In the genomic region with DNA sequence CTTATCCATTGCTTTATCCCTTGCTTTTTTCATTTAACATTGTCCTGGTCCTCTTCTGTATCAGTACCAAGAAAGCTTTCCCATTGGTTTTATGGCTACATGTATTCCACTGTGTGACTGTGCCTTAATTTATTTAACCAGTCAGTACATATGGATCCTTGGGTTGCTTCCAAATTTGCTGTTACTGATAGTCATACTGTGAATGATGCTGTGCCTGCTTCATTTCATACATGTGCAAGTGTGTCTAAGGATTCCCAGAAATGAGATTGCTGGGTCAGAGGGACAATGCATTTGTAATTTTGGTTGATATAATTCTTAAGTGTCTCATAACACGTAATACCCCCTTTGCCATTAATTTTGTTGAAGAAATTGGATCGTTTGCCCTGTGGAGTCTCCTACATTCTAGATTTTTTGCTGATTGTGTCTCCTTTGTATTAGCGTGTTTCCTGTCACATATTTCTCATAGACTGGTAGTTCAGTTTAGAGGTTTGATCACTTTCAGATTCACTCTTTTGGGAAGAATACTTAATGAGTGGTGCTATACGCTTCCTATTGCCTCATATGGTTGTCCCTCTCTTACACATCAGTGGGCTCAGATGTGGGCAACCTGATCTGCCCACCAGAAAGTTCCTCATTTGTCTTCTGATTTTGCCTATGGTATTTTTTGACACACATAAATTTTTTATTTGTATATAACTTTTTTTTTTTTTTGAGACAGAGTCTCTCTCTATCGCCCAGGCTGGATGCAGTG, we compare ENCODE assay signal across 19 cellular contexts. TPM values are rescaled to one million over a fixed set of nuclear protein-coding genes. Genes with fewer than 3 reads are reported as not detected.
DNase-seq lines count a peak whose midpoint lies in the region; ATAC-seq and TF ChIP-seq lines count a peak whose summit lies in the region.
"Had no signal": no experiment of that assay in that cellular context is flagged by ENCODE, and none has a peak within 500 bp of the region (broad histone marks: within the 10 kb centered on the region; RNA-seq: fewer than 3 reads in every experiment).

No MANE protein-coding gene starts in this region.

- H3K4me3 Mint-ChIP-seq in T-helper 17 cell, result peak overlapping the region; percentile 53
- H3K4me3 Mint-ChIP-seq: immature natural killer cell had no signal

- peak overlapping the region; percentile 77 for H3K27ac Mint-ChIP-seq in T-helper 17 cell
- H3K27ac Mint-ChIP-seq: progenitor cell of endocrine pancreas had no signal

- H3K4me1 Mint-ChIP-seq in T-helper 17 cell, result peaks cover 5% of the 10 kb centered on the region
- H3K4me1 Mint-ChIP-seq: immature natural killer cell had no signal

- peaks cover 9% of the 10 kb centered on the region for H3K36me3 Mint-ChIP-seq in T-helper 17 cell (ENCODE audit: low read depth)

- BruUV-seq in A673 (replicated peaks; lab: Mats Ljungman, UMichigan), result no TSS peak

- CTCF ChIA-PET in A673 (lab: Charles Lee), result no interaction called here

- intact Hi-C loops in A673 (cut with micrococcal nuclease; ENCODE audit: unreplicated experiment), result no loop called here
- intact Hi-C loops in lower leg skin (cut with DNase I; ENCODE audit: low total_unique reads), result no loop called here

- H3K27ac ChIP-seq in A673 (ENCODE audit: low read depth, low read length, poor library complexity, severe bottlenecking), result peak overlapping the region; percentile 0
- H3K27ac ChIP-seq: adrenal gland, coronary artery, PC-9 had no signal

- no peaks in the 10 kb centered on the region for H3K4me1 ChIP-seq in A673 (ENCODE audit: insufficient read depth, low read length, poor library complexity, severe bottlenecking)
- H3K4me1 ChIP-seq: adrenal gland, BE2C had no signal

- ATAC-seq in GM18511 (IDR thresholded peaks at IDR 0.05; ENCODE audit: unreplicated experiment) (peak; percentile 85), HG02759 (IDR thresholded peaks at IDR 0.05; ENCODE audit: unreplicated experiment) (peak; percentile 85), T-helper 17 cell (peak; percentile 57)

- POLR2A ChIA-PET in A673 (lab: Charles Lee; ENCODE audit: low non-redundant PET), result no interaction called here

- H3K27me3 Mint-ChIP-seq in T-helper 17 cell, result no peaks in the 10 kb centered on the region
- H3K27me3 Mint-ChIP-seq: progenitor cell of endocrine pancreas had no signal

- no peaks in the 10 kb centered on the region for H3K9me3 ChIP-seq in A673 (ENCODE audit: low read depth, low read length, poor library complexity, severe bottlenecking)
- H3K9me3 ChIP-seq in T-helper 17 cell (ENCODE audit: control insufficient read depth, low read length, poor library complexity, severe bottlenecking), result no peaks in the 10 kb centered on the region
- H3K9me3 ChIP-seq: adrenal gland, BE2C had no signal

- no peak for TF ChIP-seq POLR2A in lower leg skin (IDR thresholded peaks at IDR 0.05)

- DNase-seq in A673 (ENCODE audit: low spot score), result peak; percentile 55
- DNase-seq in T-helper 17 cell, result no peak
- no peak for DNase-seq in lower leg skin (ENCODE audit: low spot score in 2 of 2)
- no peak for DNase-seq in NCI-H128 (lab: John Stamatoyannopoulos, UW; ENCODE audit: unreplicated experiment)
- DNase-seq in DMS 273 (lab: John Stamatoyannopoulos, UW; ENCODE audit: unreplicated experiment), result no peak
- DNase-seq in stimulated activated naive CD4-positive, alpha-beta T cell treated with Interleukin-2 at 50 U/mL for 16 hours (lab: John Stamatoyannopoulos, UW), result no peak
- DNase-seq: BE2C; immature natural killer cell; Kasumi-1; PC-9; stimulated activated CD4-positive, alpha-beta T cell treated with anti-CD3 and anti-CD28 coated beads, Interleukin-4, amount 100 ng/mL, for 24 hours had no signal

- 87 to 93% methylated on average over 5 of the region's 5 CpGs for WGBS in lower leg skin, 2 donors

- no peaks in the 10 kb centered on the region for H3K27me3 ChIP-seq in A673 (replicated peaks; ENCODE audit: insufficient read depth, low read depth, low read length, poor library complexity)
- H3K27me3 ChIP-seq: adrenal gland, BE2C had no signal

- H3K4me3 ChIP-seq in A673 (ENCODE audit: low read depth, low read length, poor library complexity, severe bottlenecking), result no peak overlapping the region
- H3K4me3 ChIP-seq in lower leg skin (ENCODE audit: low read depth, poor library complexity, severe bottlenecking), result no peak overlapping the region
- H3K4me3 ChIP-seq: adrenal gland, coronary artery, PC-9 had no signal

- H3K36me3 ChIP-seq in A673 (ENCODE audit: insufficient read depth, low read length, poor library complexity, severe bottlenecking), result peaks cover 75% of the 10 kb centered on the region
- H3K36me3 ChIP-seq: BE2C had no signal

- TF ChIP-seq CTCF in A673 (conservative IDR thresholded peaks at IDR 0.05; ENCODE audit: low read depth, low read length), result no peak
- TF ChIP-seq CTCF in lower leg skin (IDR thresholded peaks at IDR 0.05), result no peak

RNA-seq across cellular contexts. Expression of gene MYBPC3, which starts 35.2 kb away (rescaled TPM):
- total RNA-seq in A673 (2021) (not detected in 2 replicates), T-helper 17 cell (under 1 TPM in 1 of 2 donors, not detected in 1; 0.10 TPM), lower leg skin (not detected)
- total RNA-seq: Daoy, H1, mucosa of gallbladder, PC-9 had no signal

RNA-seq across cellular contexts. Expression of gene MADD, which starts 47.3 kb away (rescaled TPM):
- total RNA-seq in A673 (2021), result 132 and 133 TPM in 2 replicates
- total RNA-seq in T-helper 17 cell, result 100 to 1,000 TPM; 155 to 209 TPM
- total RNA-seq in lower leg skin, result 10 to 100 TPM; 43.2 to 65.5 (median 51.5) TPM

RNA-seq across cellular contexts. Expression of gene NR1H3, which starts 59.5 kb away (rescaled TPM):
- total RNA-seq in A673 (2021) (14.5 and 19.5 TPM in 2 replicates), T-helper 17 cell (1 to 10 TPM; 2.2 to 4.3 TPM), lower leg skin (10 to 100 TPM; 18.5 to 34.6 (median 23.4) TPM)
